In the genomic region with DNA sequence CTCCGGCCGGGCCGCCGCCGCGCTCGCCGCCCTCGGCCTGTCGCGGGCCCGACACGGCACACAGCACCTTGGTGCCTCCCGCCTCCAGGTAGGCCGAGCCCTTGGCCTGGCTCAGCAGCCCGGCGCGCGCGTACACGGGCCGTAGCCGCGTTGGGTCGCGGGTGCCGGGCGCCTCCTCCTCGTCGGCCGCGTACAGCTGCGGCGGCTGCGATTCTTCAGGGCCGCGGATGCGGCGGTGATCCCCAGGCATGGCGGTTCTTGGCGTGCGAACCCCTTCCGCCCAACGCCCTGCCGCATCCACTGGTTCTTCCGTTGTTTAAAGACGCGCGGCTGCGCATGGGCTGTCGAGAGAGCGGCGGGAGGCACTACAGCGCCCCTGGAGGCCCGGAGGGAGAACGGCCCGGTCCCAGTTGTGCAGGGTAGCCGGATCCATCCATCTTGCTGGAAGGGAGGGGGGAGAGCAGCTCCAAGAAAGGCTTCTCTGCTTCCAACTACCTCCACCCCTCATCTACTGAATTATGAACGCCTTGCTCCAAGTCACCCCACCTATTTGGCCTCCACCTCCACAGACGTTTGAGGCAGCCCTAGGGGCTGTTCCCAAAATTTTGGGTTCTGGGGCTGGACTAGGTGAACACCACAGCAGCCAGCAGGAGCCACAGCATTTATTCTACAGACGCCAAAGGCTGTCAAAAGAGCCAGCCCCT, we compare ENCODE assay signal across 1 cellular context.
TF ChIP-seq lines count a peak whose summit lies in the region.

EXOSC6 (minus strand) TSS at position 290 of the 704 bp plus-strand sequence; CDS start at position 250, 40 bp downstream.

TF ChIP-seq in WTC11, 78 proteins besides CTCF, POLR2A, EP300 and RAD21 (continued from another document and continues in another):
- TF ChIP-seq, protein P1, sequence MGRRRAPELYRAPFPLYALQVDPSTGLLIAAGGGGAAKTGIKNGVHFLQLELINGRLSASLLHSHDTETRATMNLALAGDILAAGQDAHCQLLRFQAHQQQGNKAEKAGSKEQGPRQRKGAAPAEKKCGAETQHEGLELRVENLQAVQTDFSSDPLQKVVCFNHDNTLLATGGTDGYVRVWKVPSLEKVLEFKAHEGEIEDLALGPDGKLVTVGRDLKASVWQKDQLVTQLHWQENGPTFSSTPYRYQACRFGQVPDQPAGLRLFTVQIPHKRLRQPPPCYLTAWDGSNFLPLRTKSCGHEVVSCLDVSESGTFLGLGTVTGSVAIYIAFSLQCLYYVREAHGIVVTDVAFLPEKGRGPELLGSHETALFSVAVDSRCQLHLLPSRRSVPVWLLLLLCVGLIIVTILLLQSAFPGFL (CRISPR knock-in tag; IDR thresholded peaks at IDR 0.05; ENCODE audit: borderline replicate concordance) = no peak
- peak; percentile 73 for TF ChIP-seq USF1 (CRISPR knock-in tag; IDR thresholded peaks at IDR 0.05)
- peak; percentile 94 for TF ChIP-seq ZNF416 (CRISPR knock-in tag; IDR thresholded peaks at IDR 0.05)
- no peak for TF ChIP-seq ATF6 (CRISPR knock-in tag; IDR thresholded peaks at IDR 0.05)
- peak; percentile 91; the same call in 1 of the 2 replicates for TF ChIP-seq RELA (CRISPR knock-in tag; IDR thresholded peaks at IDR 0.05; ENCODE audit: borderline replicate concordance)
- TF ChIP-seq, protein P2, sequence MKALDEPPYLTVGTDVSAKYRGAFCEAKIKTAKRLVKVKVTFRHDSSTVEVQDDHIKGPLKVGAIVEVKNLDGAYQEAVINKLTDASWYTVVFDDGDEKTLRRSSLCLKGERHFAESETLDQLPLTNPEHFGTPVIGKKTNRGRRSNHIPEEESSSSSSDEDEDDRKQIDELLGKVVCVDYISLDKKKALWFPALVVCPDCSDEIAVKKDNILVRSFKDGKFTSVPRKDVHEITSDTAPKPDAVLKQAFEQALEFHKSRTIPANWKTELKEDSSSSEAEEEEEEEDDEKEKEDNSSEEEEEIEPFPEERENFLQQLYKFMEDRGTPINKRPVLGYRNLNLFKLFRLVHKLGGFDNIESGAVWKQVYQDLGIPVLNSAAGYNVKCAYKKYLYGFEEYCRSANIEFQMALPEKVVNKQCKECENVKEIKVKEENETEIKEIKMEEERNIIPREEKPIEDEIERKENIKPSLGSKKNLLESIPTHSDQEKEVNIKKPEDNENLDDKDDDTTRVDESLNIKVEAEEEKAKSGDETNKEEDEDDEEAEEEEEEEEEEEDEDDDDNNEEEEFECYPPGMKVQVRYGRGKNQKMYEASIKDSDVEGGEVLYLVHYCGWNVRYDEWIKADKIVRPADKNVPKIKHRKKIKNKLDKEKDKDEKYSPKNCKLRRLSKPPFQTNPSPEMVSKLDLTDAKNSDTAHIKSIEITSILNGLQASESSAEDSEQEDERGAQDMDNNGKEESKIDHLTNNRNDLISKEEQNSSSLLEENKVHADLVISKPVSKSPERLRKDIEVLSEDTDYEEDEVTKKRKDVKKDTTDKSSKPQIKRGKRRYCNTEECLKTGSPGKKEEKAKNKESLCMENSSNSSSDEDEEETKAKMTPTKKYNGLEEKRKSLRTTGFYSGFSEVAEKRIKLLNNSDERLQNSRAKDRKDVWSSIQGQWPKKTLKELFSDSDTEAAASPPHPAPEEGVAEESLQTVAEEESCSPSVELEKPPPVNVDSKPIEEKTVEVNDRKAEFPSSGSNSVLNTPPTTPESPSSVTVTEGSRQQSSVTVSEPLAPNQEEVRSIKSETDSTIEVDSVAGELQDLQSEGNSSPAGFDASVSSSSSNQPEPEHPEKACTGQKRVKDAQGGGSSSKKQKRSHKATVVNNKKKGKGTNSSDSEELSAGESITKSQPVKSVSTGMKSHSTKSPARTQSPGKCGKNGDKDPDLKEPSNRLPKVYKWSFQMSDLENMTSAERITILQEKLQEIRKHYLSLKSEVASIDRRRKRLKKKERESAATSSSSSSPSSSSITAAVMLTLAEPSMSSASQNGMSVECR (CRISPR knock-in tag; IDR thresholded peaks at IDR 0.05; ENCODE audit: borderline replicate concordance) = peak; percentile 79; the same call in 1 of the 2 replicates
- TF ChIP-seq GRHL2 (CRISPR knock-in tag; IDR thresholded peaks at IDR 0.05; ENCODE audit: insufficient replicate concordance, severe bottlenecking) = no peak
- TF ChIP-seq, protein P3, sequence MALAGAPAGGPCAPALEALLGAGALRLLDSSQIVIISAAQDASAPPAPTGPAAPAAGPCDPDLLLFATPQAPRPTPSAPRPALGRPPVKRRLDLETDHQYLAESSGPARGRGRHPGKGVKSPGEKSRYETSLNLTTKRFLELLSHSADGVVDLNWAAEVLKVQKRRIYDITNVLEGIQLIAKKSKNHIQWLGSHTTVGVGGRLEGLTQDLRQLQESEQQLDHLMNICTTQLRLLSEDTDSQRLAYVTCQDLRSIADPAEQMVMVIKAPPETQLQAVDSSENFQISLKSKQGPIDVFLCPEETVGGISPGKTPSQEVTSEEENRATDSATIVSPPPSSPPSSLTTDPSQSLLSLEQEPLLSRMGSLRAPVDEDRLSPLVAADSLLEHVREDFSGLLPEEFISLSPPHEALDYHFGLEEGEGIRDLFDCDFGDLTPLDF (CRISPR knock-in tag; IDR thresholded peaks at IDR 0.05) = peak; percentile 95
- peak; percentile 63; the same call in 1 of the 2 replicates for TF ChIP-seq ZNF671 (CRISPR knock-in tag; IDR thresholded peaks at IDR 0.05)
- TF ChIP-seq OVOL2 (CRISPR knock-in tag; IDR thresholded peaks at IDR 0.05; ENCODE audit: borderline replicate concordance) = no peak; the same call in 1 of the 2 replicates
- 0 out of 2 replicates have a peak, but pooled peaks have one; percentile 54 for TF ChIP-seq SMAD4 (CRISPR knock-in tag; IDR thresholded peaks at IDR 0.05)
- TF ChIP-seq, protein P4, sequence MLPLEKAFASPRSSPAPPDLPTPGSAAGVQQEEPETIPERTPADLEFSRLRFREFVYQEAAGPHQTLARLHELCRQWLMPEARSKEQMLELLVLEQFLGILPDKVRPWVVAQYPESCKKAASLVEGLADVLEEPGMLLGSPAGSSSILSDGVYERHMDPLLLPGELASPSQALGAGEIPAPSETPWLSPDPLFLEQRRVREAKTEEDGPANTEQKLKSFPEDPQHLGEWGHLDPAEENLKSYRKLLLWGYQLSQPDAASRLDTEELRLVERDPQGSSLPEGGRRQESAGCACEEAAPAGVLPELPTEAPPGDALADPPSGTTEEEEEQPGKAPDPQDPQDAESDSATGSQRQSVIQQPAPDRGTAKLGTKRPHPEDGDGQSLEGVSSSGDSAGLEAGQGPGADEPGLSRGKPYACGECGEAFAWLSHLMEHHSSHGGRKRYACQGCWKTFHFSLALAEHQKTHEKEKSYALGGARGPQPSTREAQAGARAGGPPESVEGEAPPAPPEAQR (CRISPR knock-in tag; IDR thresholded peaks at IDR 0.05) = no peak
- TF ChIP-seq, protein P5, sequence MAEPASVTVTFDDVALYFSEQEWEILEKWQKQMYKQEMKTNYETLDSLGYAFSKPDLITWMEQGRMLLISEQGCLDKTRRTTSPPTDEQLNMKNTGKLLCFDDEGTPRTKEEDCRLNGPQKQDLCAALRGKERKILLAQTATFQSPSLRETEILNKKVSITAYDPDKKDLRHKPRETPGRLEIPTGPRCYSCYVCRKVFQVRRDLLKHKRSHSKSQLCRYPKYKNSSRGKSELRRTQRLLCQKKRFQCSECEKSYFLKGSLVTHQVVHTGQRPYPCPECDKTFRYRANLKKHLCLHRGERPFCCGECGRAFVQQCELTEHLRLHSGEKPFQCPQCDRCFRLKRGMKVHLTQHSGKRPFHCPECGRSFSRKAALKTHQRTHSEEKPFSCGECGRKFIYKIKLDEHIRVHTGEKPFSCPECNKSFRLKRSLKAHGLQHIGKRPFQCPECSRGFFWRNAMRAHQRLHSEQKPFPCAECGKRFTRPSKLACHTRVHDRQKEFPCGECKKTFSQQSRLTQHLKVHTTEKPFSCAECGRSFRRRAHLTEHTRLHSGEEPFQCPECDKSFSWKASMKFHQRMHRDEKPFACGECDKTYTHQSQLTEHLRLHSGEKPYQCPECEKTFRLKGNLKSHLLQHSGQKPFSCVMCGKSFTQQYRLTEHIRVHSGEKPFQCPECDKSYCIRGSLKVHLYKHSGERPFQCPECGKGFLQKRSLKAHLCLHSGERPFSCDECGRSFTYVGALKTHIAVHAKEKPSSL (CRISPR knock-in tag; conservative IDR thresholded peaks at IDR 0.05) = 0 out of 2 replicates have a peak, but pooled peaks have one; percentile 46
- no peak for TF ChIP-seq PRRX2 (CRISPR knock-in tag; IDR thresholded peaks at IDR 0.05)
- TF ChIP-seq CBFB (CRISPR knock-in tag; IDR thresholded peaks at IDR 0.05; ENCODE audit: low read depth) = peak; percentile 97
- TF ChIP-seq NFATC4 (CRISPR knock-in tag; IDR thresholded peaks at IDR 0.05) = peak; percentile 88
- TF ChIP-seq ATF3 (CRISPR knock-in tag; conservative IDR thresholded peaks at IDR 0.05) = no peak
- TF ChIP-seq SMAD3 (CRISPR knock-in tag; IDR thresholded peaks at IDR 0.05; ENCODE audit: borderline replicate concordance) = peak; percentile 85
- peak; percentile 98 for TF ChIP-seq MYBL2 (CRISPR knock-in tag; IDR thresholded peaks at IDR 0.05)
- peak; percentile 71 for TF ChIP-seq EMX1 (CRISPR knock-in tag; IDR thresholded peaks at IDR 0.05)
- no peak for TF ChIP-seq MXD4 (CRISPR knock-in tag; IDR thresholded peaks at IDR 0.05; ENCODE audit: borderline replicate concordance)
- TF ChIP-seq, protein P6, sequence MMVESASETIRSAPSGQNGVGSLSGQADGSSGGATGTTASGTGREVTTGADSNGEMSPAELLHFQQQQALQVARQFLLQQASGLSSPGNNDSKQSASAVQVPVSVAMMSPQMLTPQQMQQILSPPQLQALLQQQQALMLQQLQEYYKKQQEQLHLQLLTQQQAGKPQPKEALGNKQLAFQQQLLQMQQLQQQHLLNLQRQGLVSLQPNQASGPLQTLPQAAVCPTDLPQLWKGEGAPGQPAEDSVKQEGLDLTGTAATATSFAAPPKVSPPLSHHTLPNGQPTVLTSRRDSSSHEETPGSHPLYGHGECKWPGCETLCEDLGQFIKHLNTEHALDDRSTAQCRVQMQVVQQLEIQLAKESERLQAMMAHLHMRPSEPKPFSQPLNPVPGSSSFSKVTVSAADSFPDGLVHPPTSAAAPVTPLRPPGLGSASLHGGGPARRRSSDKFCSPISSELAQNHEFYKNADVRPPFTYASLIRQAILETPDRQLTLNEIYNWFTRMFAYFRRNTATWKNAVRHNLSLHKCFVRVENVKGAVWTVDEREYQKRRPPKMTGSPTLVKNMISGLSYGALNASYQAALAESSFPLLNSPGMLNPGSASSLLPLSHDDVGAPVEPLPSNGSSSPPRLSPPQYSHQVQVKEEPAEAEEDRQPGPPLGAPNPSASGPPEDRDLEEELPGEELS (CRISPR knock-in tag; IDR thresholded peaks at IDR 0.05) = peak; percentile 83
- TF ChIP-seq ELF4 (CRISPR knock-in tag; IDR thresholded peaks at IDR 0.05; ENCODE audit: low read depth) = no peak; the same call in 1 of the 2 replicates
- no peak for TF ChIP-seq IRF2 (CRISPR knock-in tag; IDR thresholded peaks at IDR 0.05; ENCODE audit: borderline replicate concordance, low read depth)
- no peak for TF ChIP-seq KAT7 (CRISPR knock-in tag; IDR thresholded peaks at IDR 0.05; ENCODE audit: borderline replicate concordance)
- peak; percentile 86 for TF ChIP-seq CREM (CRISPR knock-in tag; IDR thresholded peaks at IDR 0.05)
- no peak; the same call in 1 of the 2 replicates for TF ChIP-seq ZNF263 (CRISPR knock-in tag; IDR thresholded peaks at IDR 0.05; ENCODE audit: low read depth)
- peak; percentile 61; the same call in 1 of the 2 replicates for TF ChIP-seq ZNF317 (CRISPR knock-in tag; IDR thresholded peaks at IDR 0.05; ENCODE audit: borderline replicate concordance, low read depth)
- peak; percentile 94 for TF ChIP-seq HMGXB4 (CRISPR knock-in tag; IDR thresholded peaks at IDR 0.05)
- peak; percentile 92 for TF ChIP-seq ZNF232 (CRISPR knock-in tag; IDR thresholded peaks at IDR 0.05)
